In genomic region chr18:3863006-3863405, GRCh38 we compare ENCODE assay signal across 35 cellular contexts.
"Had no signal": no experiment of that assay in that cellular context is flagged by ENCODE, and none has a peak within 500 bp of the region (broad histone marks: within the 10 kb centered on the region; RNA-seq: fewer than 3 reads in every experiment).

No MANE protein-coding gene starts in this region.

- H3K4me1 ChIP-seq: adrenal gland, body of pancreas, breast epithelium had no signal

- H3K4me3 ChIP-seq: adrenal gland, ascending aorta, body of pancreas, breast epithelium, cardiac muscle cell had no signal

- FAIRE-seq: astrocyte, bronchial epithelial cell had no signal

- H3K27ac ChIP-seq: adrenal gland, ascending aorta, body of pancreas, brain microvascular endothelial cell, breast epithelium, cardiac muscle cell had no signal

- H3K9me3 ChIP-seq: adrenal gland, ascending aorta, body of pancreas, breast epithelium had no signal

- ATAC-seq: activated naive CD4-positive, alpha-beta T cell treated with anti-CD3 and anti-CD28 coated beads, Interleukin-2, amount 50 U/mL, for 72 hours; activated naive CD8-positive, alpha-beta T cell treated with anti-CD3 and anti-CD28 coated beads, Interleukin-2, amount 50 U/mL, for 24 hours; activated T-cell treated with anti-CD3 and anti-CD28 coated beads, Interleukin-2, amount 50 U/mL, for 4 hours; activated T-cell treated with anti-CD3 and anti-CD28 coated beads, Interleukin-2, amount 50 U/mL, for 72 hours; activated T-helper 17 cell treated with anti-CD3 and anti-CD28 coated beads, Interleukin-2, amount 50 U/mL, for 72 hours; body of pancreas had no signal

- DNase-seq: activated effector memory CD4-positive, alpha-beta T cell treated with anti-CD3 and anti-CD28 coated beads, Interleukin-2, amount 50 U/mL, for 16 hours; activated effector memory CD4-positive, alpha-beta T cell treated with Interleukin-2 at 50 U/mL for 16 hours; activated gamma-delta T cell; activated gamma-delta T cell treated with Interleukin-2 at 50 U/mL for 16 hours; activated naive CD4-positive, alpha-beta T cell; activated naive CD4-positive, alpha-beta T cell treated with anti-CD3 and anti-CD28 coated beads for 36 hours; activated naive CD4-positive, alpha-beta T cell treated with anti-CD3 and anti-CD28 coated beads, Interleukin-2, amount 10 ng/mL, durations not matched to agents 7 days and 5 days; activated naive CD4-positive, alpha-beta T cell treated with anti-CD3 and anti-CD28 coated beads, Interleukin-2, amount 50 U/mL, for 16 hours; activated naive CD4-positive, alpha-beta T cell treated with Interleukin-2 at 50 U/mL for 16 hours; activated naive CD8-positive, alpha-beta T cell treated with anti-CD3 and anti-CD28 coated beads for 36 hours; activated naive CD8-positive, alpha-beta T cell treated with anti-CD3 and anti-CD28 coated beads, Interleukin-2, amount 10 ng/mL, durations not matched to agents 7 days and 5 days; activated naive CD8-positive, alpha-beta T cell treated with anti-CD3 and anti-CD28 coated beads, Interleukin-2, amount 50 U/mL, for 24 hours; activated T-cell treated with anti-CD3 and anti-CD28 coated beads for 4 hours; activated T-cell treated with anti-CD3 and anti-CD28 coated beads, Interleukin-2, amount 50 U/mL, for 1 hour; activated T-cell treated with anti-CD3 and anti-CD28 coated beads, Interleukin-2, amount 50 U/mL, for 24 hours; activated T-cell treated with anti-CD3 and anti-CD28 coated beads, Interleukin-2, amount 50 U/mL, for 4 hours; activated T-cell treated with anti-CD3 and anti-CD28 coated beads, Interleukin-2, amount 50 U/mL, for 48 hours; activated T-cell treated with anti-CD3 and anti-CD28 coated beads, Interleukin-2, amount 50 U/mL, for 72 hours; adrenal gland; amniotic stem cell; amygdala; anterior cingulate cortex; aorta; body of pancreas; brain microvascular endothelial cell; caudate nucleus; central memory CD4-positive, alpha-beta T cell; cerebellar nuclear complex had no signal

- H3K27me3 ChIP-seq: adrenal gland, ascending aorta, body of pancreas, brain microvascular endothelial cell, breast epithelium, cardiac muscle cell had no signal

- H3K36me3 ChIP-seq: adrenal gland, ascending aorta, brain microvascular endothelial cell, breast epithelium, cardiac muscle cell had no signal
